Comparison of ENCODE assay signal across 9 cellular contexts in the genomic region with DNA sequence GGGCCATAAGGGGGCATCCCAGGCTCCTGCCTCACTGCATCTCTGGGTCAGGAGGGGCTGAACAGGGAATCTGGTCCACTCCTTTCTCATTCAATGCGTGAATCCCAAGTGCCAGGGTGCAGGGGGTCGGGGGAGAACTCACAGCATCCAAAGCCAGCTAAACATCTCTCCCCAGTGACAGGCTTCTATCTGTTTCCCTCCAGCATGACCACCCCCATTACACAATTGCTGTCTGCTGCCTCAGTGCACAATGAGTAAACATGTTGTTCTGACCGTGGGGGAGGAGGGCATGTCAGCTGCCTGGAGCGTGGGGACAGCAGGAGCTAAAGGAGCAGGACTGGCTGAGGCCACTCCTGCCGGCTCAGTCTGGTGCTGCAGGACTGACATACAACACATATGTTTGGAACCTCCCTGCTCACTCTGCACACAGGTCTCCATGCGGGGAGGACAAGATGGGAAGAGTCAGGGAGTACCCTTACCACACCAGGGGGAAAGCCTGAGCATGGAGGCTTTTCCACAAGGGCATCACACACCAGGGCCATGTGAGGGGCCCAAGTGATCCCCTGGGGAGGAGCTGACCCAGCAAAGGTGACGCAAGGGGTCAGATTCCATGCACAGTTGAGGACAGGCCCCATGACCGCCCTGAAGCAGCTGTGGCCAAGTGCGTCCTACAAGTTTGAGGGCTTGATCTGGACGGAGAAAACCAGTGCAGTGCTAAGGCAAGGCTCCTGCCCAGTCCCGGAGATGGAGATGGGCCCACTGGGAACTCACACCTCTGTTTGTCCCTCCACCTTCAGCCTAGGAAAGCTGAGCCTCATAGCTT. TPM values are rescaled to one million over a fixed set of nuclear protein-coding genes. Genes with fewer than 3 reads are reported as not detected.
A peak's percentile ranks its signal among the peaks of the same experiment; 100 is the strongest.
DNase-seq lines count a peak whose midpoint lies in the region; ATAC-seq and TF ChIP-seq lines count a peak whose summit lies in the region.
"Had no signal": no experiment of that assay in that cellular context is flagged by ENCODE, and none has a peak within 500 bp of the region (broad histone marks: within the 10 kb centered on the region; RNA-seq: fewer than 3 reads in every experiment).

No MANE protein-coding gene starts in this region.

- peaks cover 0 to 2% (median 0%) of the 10 kb centered on the region in 5 donors for H3K27me3 Mint-ChIP-seq in naive thymus-derived CD8-positive, alpha-beta T cell

- H3K27ac ChIP-seq in ACC112 (ENCODE audit: low read depth, low read length) (peak overlapping the region; percentile 85), dorsolateral prefrontal cortex (peak overlapping the region; percentile 92 to 100 (median 99)), aorta (ENCODE audit: low read depth in 1 of 2, low read length in 2 of 2) (peak overlapping the region in 1 of 2 donors; percentile 97), PC-9 (no peak overlapping the region)

- no peaks in the 10 kb centered on the region for H3K9me3 Mint-ChIP-seq in naive thymus-derived CD8-positive, alpha-beta T cell

- POLR2A ChIA-PET in PC-9 (lab: Charles Lee; ENCODE audit: unreplicated experiment), result no interaction called here
- POLR2A ChIA-PET in naive thymus-derived CD8-positive, alpha-beta T cell (lab: Charles Lee), result interaction anchor here (0.6 to 0.8 kb wide), 2 partner anchors 36 to 43 kb away, joined by 3 to 7 read pairs; no protein-coding TSS in a partner anchor

- WGBS in aorta, 2 donors, result 7 to 13% methylated on average over 11 of the region's 11 CpGs

- intact Hi-C loops in dorsolateral prefrontal cortex (cut with DNase I) (no loop called here), aorta (cut with DNase I) (no loop called here), PC-9 (cut with micrococcal nuclease; ENCODE audit: unreplicated experiment) (loop anchor here (5.0 kb wide), 1 partner anchor 246 kb away; a partner anchor contains a TSS)

- no TSS peak for BruUV-seq in PC-9 (replicated peaks; lab: Mats Ljungman, UMichigan)

- H3K36me3 ChIP-seq in ACC112 (ENCODE audit: insufficient read depth, low read length) (peaks cover 24% of the 10 kb centered on the region), MG63 (peaks cover 27% of the 10 kb centered on the region), aorta (ENCODE audit: control insufficient read depth in 1 of 2, insufficient read depth in 2 of 2, low read length in 1 of 2) (no peaks in the 10 kb centered on the region), PC-9 (ENCODE audit: low read depth) (no peaks in the 10 kb centered on the region)

- H3F3A ChIP-seq in PC-9 (ENCODE audit: insufficient read depth, low read depth), result peaks cover 45% of the 10 kb centered on the region

- H3K4me2 ChIP-seq in PC-9, result no peak overlapping the region

- H3K36me3 Mint-ChIP-seq in naive thymus-derived CD8-positive, alpha-beta T cell, result no peaks in the 10 kb centered on the region

- H3K9me2 ChIP-seq in PC-9 (ENCODE audit: insufficient read depth), result no peaks in the 10 kb centered on the region

- peaks cover 9 to 27% (median 25%) of the 10 kb centered on the region in 4 donors for H3K4me1 Mint-ChIP-seq in naive thymus-derived CD8-positive, alpha-beta T cell

- peaks cover 34% of the 10 kb centered on the region for H3K79me2 ChIP-seq in ACC112 (ENCODE audit: control insufficient read depth, insufficient read depth, low read length, unreplicated experiment)
- peaks cover 12% of the 10 kb centered on the region for H3K79me2 ChIP-seq in PC-9 (ENCODE audit: low read depth)

- no peak overlapping the region for H2AFZ ChIP-seq in ACC112 (ENCODE audit: low read length, unreplicated experiment)
- no peak overlapping the region for H2AFZ ChIP-seq in PC-9

- ATAC-seq in aorta (ENCODE audit: low FRiP score) (peak; percentile 1), GM18520 (IDR thresholded peaks at IDR 0.05; ENCODE audit: unreplicated experiment) (no peak)
- ATAC-seq in naive thymus-derived CD8-positive, alpha-beta T cell, result no peak
- ATAC-seq: GM12878 had no signal

- H3K27me3 ChIP-seq in ACC112 (ENCODE audit: insufficient read depth, low read length), result no peaks in the 10 kb centered on the region
- H3K27me3 ChIP-seq in MG63, result no peaks in the 10 kb centered on the region
- H3K27me3 ChIP-seq in dorsolateral prefrontal cortex, result no peaks in the 10 kb centered on the region
- no peaks in the 10 kb centered on the region for H3K27me3 ChIP-seq in aorta (ENCODE audit: control insufficient read depth in 1 of 2, insufficient read depth in 2 of 2, low read length in 1 of 2)
- H3K27me3 ChIP-seq in PC-9 (ENCODE audit: insufficient read depth, low read depth), result no peaks in the 10 kb centered on the region

- H3K4me3 ChIP-seq in ACC112 (ENCODE audit: low read depth, low read length) (peak overlapping the region; percentile 92), MG63 (peak overlapping the region; percentile 66), dorsolateral prefrontal cortex (peak overlapping the region; percentile 20 to 96 (median 75)), aorta (ENCODE audit: low read length in 2 of 2) (peak overlapping the region; percentile 12 to 58), PC-9 (no peak overlapping the region)
- H3K4me3 ChIP-seq: GM12878 had no signal

- H3K4me1 ChIP-seq in ACC112 (ENCODE audit: control insufficient read depth, insufficient read depth, low read length, unreplicated experiment) (peaks cover 57% of the 10 kb centered on the region), aorta (ENCODE audit: control insufficient read depth in 1 of 2, insufficient read depth in 2 of 2, low read length in 2 of 2) (no peaks in the 10 kb centered on the region), PC-9 (replicated peaks; ENCODE audit: insufficient read depth) (peaks cover 21% of the 10 kb centered on the region)

- no peaks in the 10 kb centered on the region for H3K9me3 ChIP-seq in MG63
- H3K9me3 ChIP-seq in aorta (ENCODE audit: control insufficient read depth, low read length), result no peaks in the 10 kb centered on the region
- H3K9me3 ChIP-seq in PC-9 (ENCODE audit: insufficient read depth, low read depth), result no peaks in the 10 kb centered on the region

- TF ChIP-seq CTCF in dorsolateral prefrontal cortex (IDR thresholded peaks at IDR 0.05 in 54 of 56, conservative IDR thresholded peaks at IDR 0.05 in 2 of 56; ENCODE audit: low read depth in 1 of 56, partially characterized antibody in 56 of 56) (peak in 40 of 56 donors; percentile 6 to 53 (median 34)), PC-9 (conservative IDR thresholded peaks at IDR 0.05) (no peak)

- CTCF ChIA-PET in PC-9 (lab: Charles Lee), result no interaction called here

- peak overlapping the region in 4 of 10 donors; percentile 8 to 78 (median 65) for H3K27ac Mint-ChIP-seq in naive thymus-derived CD8-positive, alpha-beta T cell

- H4K20me1 ChIP-seq in PC-9 (ENCODE audit: insufficient read depth), result peaks cover 10% of the 10 kb centered on the region; the same call in 1 of the 2 replicates

- DNase-seq in MG63, result peak; percentile 38
- peak; percentile 51 to 95 (median 92) for DNase-seq in dorsolateral prefrontal cortex
- DNase-seq in middle frontal gyrus (ENCODE audit: extremely low spot score, low spot score), result peak; percentile 84
- DNase-seq in aorta, result peak; percentile 79 to 85
- DNase-seq in PC-9, result no peak
- no peak for DNase-seq in naive thymus-derived CD8-positive, alpha-beta T cell

- peak overlapping the region in 2 of 10 donors; percentile 37 to 76 for H3K4me3 Mint-ChIP-seq in naive thymus-derived CD8-positive, alpha-beta T cell

RNA-seq across cellular contexts. Expression of a gene that starts 1.4 kb away (rescaled TPM):
- total RNA-seq in MG63 (2014; rRNA removed; shearing (Covaris generic); ENCODE audit: low replicate concordance), result 10.8 and 12.4 TPM in 2 replicates
- total RNA-seq in dorsolateral prefrontal cortex (100 to 1,000 TPM in 57 of 120 experiments, 10 to 100 TPM in 63; 51.8 to 194 (median 96.4) TPM), aorta (100 to 1,000 TPM; 198 to 275 TPM), PC-9 (2021) (8.5 and 11.5 TPM in 2 replicates)
- 100 to 1,000 TPM; 130 to 412 TPM for polyA plus RNA-seq in aorta
- total RNA-seq in naive thymus-derived CD8-positive, alpha-beta T cell, result 1 to 10 TPM; 2.4 to 3.0 TPM
- polyA plus RNA-seq in naive thymus-derived CD8-positive, alpha-beta T cell, result under 1 TPM in 2 of 3 donors, not detected in 1; 0.13 to 0.19 TPM

RNA-seq across cellular contexts. Expression of a gene that starts 27.9 kb away (rescaled TPM):
- total RNA-seq in MG63 (2014; rRNA removed; shearing (Covaris generic); ENCODE audit: low replicate concordance), result 22.1 and 23.9 TPM in 2 replicates
- 100 to 1,000 TPM in 119 of 120 experiments, 10 to 100 TPM in 1; 74.6 to 263 (median 181) TPM for total RNA-seq in dorsolateral prefrontal cortex
- 100 to 1,000 TPM in 1 of 2 donors, 10 to 100 TPM in 1; 71.6 to 101 TPM for total RNA-seq in aorta
- polyA plus RNA-seq in aorta, result 10 to 100 TPM; 53.8 to 60.9 TPM
- 15.2 and 17.2 TPM in 2 replicates for total RNA-seq in PC-9 (2021)
- total RNA-seq in naive thymus-derived CD8-positive, alpha-beta T cell, result 10 to 100 TPM; 47.8 to 50.0 TPM
- polyA plus RNA-seq in naive thymus-derived CD8-positive, alpha-beta T cell, result 10 to 100 TPM; 49.4 to 53.2 (median 51.7) TPM

RNA-seq across cellular contexts. Expression of a gene that starts 45.0 kb away (rescaled TPM):
- total RNA-seq in MG63 (2014; rRNA removed; shearing (Covaris generic); ENCODE audit: low replicate concordance), result 684 and 692 TPM in 2 replicates
- 100 to 1,000 TPM; 207 to 375 (median 283) TPM for total RNA-seq in dorsolateral prefrontal cortex
- 100 to 1,000 TPM; 353 to 439 TPM for total RNA-seq in aorta
- 100 to 1,000 TPM; 147 to 259 TPM for polyA plus RNA-seq in aorta
- 531 and 615 TPM in 2 replicates for total RNA-seq in PC-9 (2021)
- 100 to 1,000 TPM; 752 to 804 TPM for total RNA-seq in naive thymus-derived CD8-positive, alpha-beta T cell
- polyA plus RNA-seq in naive thymus-derived CD8-positive, alpha-beta T cell, result 100 to 1,000 TPM; 116 to 146 (median 124) TPM

RNA-seq across cellular contexts. Expression of a gene that starts 46.2 kb away (rescaled TPM):
- 37.5 and 66.3 TPM in 2 replicates for total RNA-seq in MG63 (2014; rRNA removed; shearing (Covaris generic); ENCODE audit: low replicate concordance)
- total RNA-seq in dorsolateral prefrontal cortex (10 to 100 TPM in 119 of 120 experiments, 1 to 10 TPM in 1; 9.9 to 54.8 (median 21.6) TPM), aorta (100 to 1,000 TPM; 820 to 979 TPM), PC-9 (2021) (290 and 333 TPM in 2 replicates)
- polyA plus RNA-seq in aorta, result 100 to 1,000 TPM; 507 to 837 TPM
- under 1 TPM in 1 of 2 experiments, not detected in 1; 0.65 TPM for total RNA-seq in naive thymus-derived CD8-positive, alpha-beta T cell
- 10 to 100 TPM in 2 of 3 donors, 1 to 10 TPM in 1; 7.5 to 16.9 (median 16.9) TPM for polyA plus RNA-seq in naive thymus-derived CD8-positive, alpha-beta T cell

RNA-seq across cellular contexts. Expression of a gene that starts 52.0 kb away (rescaled TPM):
- total RNA-seq in MG63 (2014; rRNA removed; shearing (Covaris generic); ENCODE audit: low replicate concordance), result not detected in 2 replicates
- under 1 TPM in 4 of 120 experiments, not detected in 116; 0.20 to 0.47 (median 0.30) TPM for total RNA-seq in dorsolateral prefrontal cortex
- total RNA-seq in aorta, result 1 to 10 TPM in 1 of 2 donors, under 1 TPM in 1; 0.63 to 1.2 TPM
- 1 to 10 TPM; 1.5 to 3.4 TPM for polyA plus RNA-seq in aorta
- 0.70 and 0.79 TPM in 2 replicates for total RNA-seq in PC-9 (2021)
- under 1 TPM; 0.42 to 0.80 TPM for total RNA-seq in naive thymus-derived CD8-positive, alpha-beta T cell
- under 1 TPM; 0.67 to 0.77 (median 0.71) TPM for polyA plus RNA-seq in naive thymus-derived CD8-positive, alpha-beta T cell

Comparison
In these comparisons a context has a peak if more than half of its experiments do, and no peak if none do; other contexts are left out.
1. DNase-seq: peak in MG63 (single experiment), dorsolateral prefrontal cortex (10 of 10), middle frontal gyrus (single experiment) and aorta (2 of 2); none in PC-9 (0 of 2) and naive thymus-derived CD8-positive, alpha-beta T cell (0 of 10).